9 cellular contexts compared by ENCODE assay signal in the genomic region with DNA sequence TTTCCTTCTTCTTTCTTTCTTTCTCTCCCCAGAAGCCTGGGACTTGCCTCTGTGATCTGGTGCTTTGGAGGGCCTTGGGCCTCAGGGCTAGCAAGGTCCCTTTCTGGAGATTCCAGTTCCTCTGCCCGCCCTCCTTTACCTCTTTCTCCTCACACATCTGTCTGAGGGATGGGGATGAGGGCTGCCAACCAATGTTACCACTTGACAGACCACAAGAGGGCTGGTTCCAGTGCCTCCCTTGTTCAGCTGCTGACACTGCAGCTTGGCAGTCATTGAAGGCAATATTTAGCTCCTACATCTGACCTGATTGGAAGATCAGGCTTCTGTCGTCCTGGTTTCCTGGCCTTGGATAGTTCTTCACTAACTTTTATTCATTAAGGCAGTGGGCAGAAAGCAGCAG. TPM values are rescaled to one million over a fixed set of nuclear protein-coding genes. Genes with fewer than 3 reads are reported as not detected.
A peak's percentile ranks its signal among the peaks of the same experiment; 100 is the strongest.
DNase-seq lines count a peak whose midpoint lies in the region; ATAC-seq, FAIRE-seq and TF ChIP-seq lines count a peak whose summit lies in the region.
"Had no signal": no experiment of that assay in that cellular context is flagged by ENCODE, and none has a peak within 500 bp of the region (broad histone marks: within the 10 kb centered on the region; RNA-seq: fewer than 3 reads in every experiment).

No MANE protein-coding gene starts in this region.

- peaks cover 8% of the 10 kb centered on the region for H3K79me2 ChIP-seq in HepG2 (ENCODE audit: insufficient read depth, low read length)
- peaks cover 10% of the 10 kb centered on the region for H3K79me2 ChIP-seq in mammary epithelial cell (ENCODE audit: insufficient read depth, low read length)

- H3K27ac ChIP-seq in HepG2 (ENCODE audit: extremely low read length, insufficient read depth, low read length) (no peak overlapping the region), right lobe of liver (no peak overlapping the region), mammary epithelial cell (ENCODE audit: insufficient read depth, low read depth, low read length) (no peak overlapping the region)
- H3K27ac ChIP-seq: skin epidermis had no signal

- H3K9me3 ChIP-seq in HepG2 (ENCODE audit: low read length), result no peaks in the 10 kb centered on the region
- no peaks in the 10 kb centered on the region for H3K9me3 ChIP-seq in right lobe of liver
- no peaks in the 10 kb centered on the region for H3K9me3 ChIP-seq in mammary epithelial cell (replicated peaks; ENCODE audit: insufficient read depth, low read length)

- H4K20me1 ChIP-seq in HepG2 (ENCODE audit: insufficient read depth, low read length) (peaks cover 6% of the 10 kb centered on the region), mammary epithelial cell (ENCODE audit: insufficient read depth, low read length) (no peaks in the 10 kb centered on the region)

- TF ChIP-seq RAD21 in HepG2 (CRISPR knock-in tag; IDR thresholded peaks at IDR 0.05), result no peak

- peak; percentile 56 for DNase-seq in HepG2 (ENCODE audit: low spot score)
- DNase-seq in right lobe of liver, result no peak
- peak; percentile 77 for DNase-seq in NCI-H510A (lab: John Stamatoyannopoulos, UW)
- no peak for DNase-seq in mammary epithelial cell
- peak in 32 of 56 donors; percentile 8 to 63 (median 34) for DNase-seq in nucleus accumbens (lab: John Stamatoyannopoulos, UW)

- H3K27me3 ChIP-seq in HepG2 (ENCODE audit: control insufficient read depth in 1 of 2, insufficient read depth in 2 of 2, low read length in 2 of 2) (no peaks in the 10 kb centered on the region; a peak in 2 of 5 replicates), right lobe of liver (no peaks in the 10 kb centered on the region), mammary epithelial cell (ENCODE audit: insufficient read depth, low read length) (no peaks in the 10 kb centered on the region)

- intact Hi-C loops in HepG2 (cut with micrococcal nuclease; ENCODE audit: unreplicated experiment), result loop anchor here (1.0 kb wide), 2 partner anchors 26 to 50 kb away; no protein-coding TSS in a partner anchor
- intact Hi-C loops in right lobe of liver (cut with DNase I), result no loop called here
- intact Hi-C loops in mammary epithelial cell (cut with micrococcal nuclease), result no loop called here

- in situ Hi-C loops in HepG2 (cut with HindIII; ENCODE audit: extremely low pct_ligation_motif_present, low pct_unique_long_range_greater_than_20kb) (no loop called here), mammary epithelial cell (cut with MboI; ENCODE audit: low sequenced_read_pairs in 2 of 2) (no loop called here)

- TF ChIP-seq POLR2A in HepG2 (IDR thresholded peaks at IDR 0.05; ENCODE audit: insufficient read depth in 1 of 2, low read depth in 2 of 2, low read length in 2 of 2), result no peak
- TF ChIP-seq POLR2A in right lobe of liver (IDR thresholded peaks at IDR 0.05), result no peak

- POLR2A ChIA-PET in HepG2 (lab: Yijun Ruan, JAX), result interaction anchor here (0.8 kb wide), 1 partner anchor 12 kb away, joined by 3 read pairs; no protein-coding TSS in a partner anchor

- BruUV-seq in HepG2 (replicated peaks; lab: Mats Ljungman, UMichigan) (no TSS peak), mammary epithelial cell (replicated peaks; lab: Mats Ljungman, UMichigan) (no TSS peak)

- CTCF ChIA-PET in HepG2 (lab: Yijun Ruan, JAX; ENCODE audit: low intra/inter-chr PET ratio, low total read pairs) (interaction anchor here (2.2 kb wide), 1 partner anchor 29 kb away, joined by 8 read pairs; no protein-coding TSS in a partner anchor), mammary epithelial cell (lab: Charles Lee; ENCODE audit: low non-redundant PET) (interaction anchor here (0.6 kb wide), 1 partner anchor 26 kb away, joined by 5 read pairs; no protein-coding TSS in a partner anchor)

- H3K36me3 ChIP-seq in HepG2 (replicated peaks in 1 of 2; ENCODE audit: control insufficient read depth in 1 of 2, insufficient read depth in 2 of 2, low read length in 2 of 2) (no peaks in the 10 kb centered on the region), right lobe of liver (no peaks in the 10 kb centered on the region), mammary epithelial cell (ENCODE audit: insufficient read depth, low read length) (no peaks in the 10 kb centered on the region)

- TF ChIP-seq EP300 in HepG2 (IDR thresholded peaks at IDR 0.05; ENCODE audit: low read depth in 2 of 2, low read length in 2 of 2) (no peak), HepG2 (CRISPR knock-in tag; IDR thresholded peaks at IDR 0.05; ENCODE audit: borderline replicate concordance) (no peak)

- no peak overlapping the region for H3K9ac ChIP-seq in HepG2 (ENCODE audit: insufficient read depth, low read depth, low read length)
- H3K9ac ChIP-seq in mammary epithelial cell (ENCODE audit: insufficient read depth, low read length), result no peak overlapping the region

- H3K4me1 ChIP-seq in HepG2 (ENCODE audit: insufficient read depth, low read length), result peaks cover 33% of the 10 kb centered on the region
- H3K4me1 ChIP-seq in right lobe of liver, result peaks cover 0 to 18% (median under 1%) of the 10 kb centered on the region in 4 donors
- peaks cover 9% of the 10 kb centered on the region for H3K4me1 ChIP-seq in mammary epithelial cell (ENCODE audit: insufficient read depth, low read length)

- no peak; the same call in none of the 2 replicates for TF ChIP-seq CTCF in HepG2 (CRISPR knock-in tag; IDR thresholded peaks at IDR 0.05)
- TF ChIP-seq CTCF in right lobe of liver (IDR thresholded peaks at IDR 0.05), result peak in 2 of 4 donors; percentile 11 to 14
- peak; percentile 17 to 29 for TF ChIP-seq CTCF in mammary epithelial cell (conservative IDR thresholded peaks at IDR 0.05 in 1 of 2, IDR thresholded peaks at IDR 0.05 in 1 of 2; ENCODE audit: extremely low read depth in 1 of 2, insufficient read depth in 1 of 2, low read depth in 1 of 2, low read length in 2 of 2)

- H2AFZ ChIP-seq in HepG2 (ENCODE audit: low read length) (no peak overlapping the region), mammary epithelial cell (ENCODE audit: low read depth, low read length) (no peak overlapping the region)

- dilution Hi-C loops in mammary epithelial cell (cut with HindIII; ENCODE audit: low sequenced_read_pairs), result no loop called here

- WGBS in HepG2 (ENCODE audit: low lambda C conversion rate), result 5% methylated on average over 2 of the region's 2 CpGs
- WGBS in right lobe of liver (ENCODE audit: insufficient coverage, low coverage, low lambda C conversion rate, missing lambda C conversion rate), result 30% methylated on average over 2 of the region's 2 CpGs
- WGBS in mammary epithelial cell (ENCODE audit: low coverage, missing lambda C conversion rate), result 38% methylated on average over 1 of the region's 2 CpGs

- no peak for FAIRE-seq in HepG2 (lab: Jason Lieb, UNC)

- ATAC-seq in HepG2, result peak; percentile 66
- no peak for ATAC-seq in right lobe of liver
- ATAC-seq in HG03520 (IDR thresholded peaks at IDR 0.05; ENCODE audit: unreplicated experiment), result no peak
- no peak for ATAC-seq in GM18867 (IDR thresholded peaks at IDR 0.05; ENCODE audit: unreplicated experiment)
- no peak for ATAC-seq in HG03139 (IDR thresholded peaks at IDR 0.05; ENCODE audit: unreplicated experiment)

- no peak overlapping the region for H3K4me2 ChIP-seq in HepG2 (ENCODE audit: low read depth, low read length)
- H3K4me2 ChIP-seq in mammary epithelial cell (ENCODE audit: insufficient read depth, low read depth, low read length), result no peak overlapping the region

- no peak overlapping the region for H3K4me3 ChIP-seq in HepG2 (replicated peaks in 1 of 3; ENCODE audit: insufficient read depth in 1 of 3, low read depth in 2 of 3, low read length in 3 of 3)
- H3K4me3 ChIP-seq in right lobe of liver, result no peak overlapping the region
- no peak overlapping the region for H3K4me3 ChIP-seq in mammary epithelial cell (replicated peaks in 1 of 3; ENCODE audit: insufficient read depth in 1 of 3, low read depth in 2 of 3, low read length in 3 of 3)
- H3K4me3 ChIP-seq: skin epidermis had no signal

RNA-seq across cellular contexts. Expression of a gene that starts 3.6 kb away (rescaled TPM):
- total RNA-seq in HepG2 (2016; rRNA removed; fragmentation: Illumina TruSeq; extraction: Trizol) (30.2 and 58.2 TPM in 2 replicates), right lobe of liver (10 to 100 TPM; 16.9 to 36.8 (median 24.3) TPM), mammary epithelial cell (10 to 100 TPM; 12.9 to 16.7 TPM)
- 12.2 and 13.8 TPM in 2 replicates for total RNA-seq in HepG2 (2016; cell fraction: cytosol; rRNA removed; fragmentation: Illumina TruSeq; extraction: Trizol; ENCODE audit: low read depth)
- 28.9 and 51.4 TPM in 2 replicates for total RNA-seq in HepG2 (2016; cell fraction: insoluble cytoplasmic fraction; rRNA removed; fragmentation: Illumina TruSeq; extraction: Trizol)
- total RNA-seq in HepG2 (2016; cell fraction: membrane; rRNA removed; fragmentation: Illumina TruSeq; extraction: Trizol), result 22.6 and 24.4 TPM in 2 replicates
- 28.7 and 34.7 TPM in 2 replicates for total RNA-seq in HepG2 (2016; cell fraction: nucleus; rRNA removed; fragmentation: Illumina TruSeq; extraction: Trizol)
- polyA plus RNA-seq in HepG2 (2011; rRNA removed) (15.8 and 16.2 TPM in 2 replicates), mammary epithelial cell (4.3 TPM)
- 8.1 and 11.9 TPM in 2 replicates for polyA plus RNA-seq in HepG2 (2011; cell fraction: cytosol; rRNA removed)
- 10.7 and 11.7 TPM in 2 replicates for polyA plus RNA-seq in HepG2 (2011; cell fraction: nucleus; rRNA removed)
- polyA plus RNA-seq in HepG2 (2012), result 9.9 and 13.6 TPM in 2 replicates
- polyA plus RNA-seq in HepG2 (2016; cell fraction: cytosol; fragmentation: Illumina TruSeq; extraction: Trizol; ENCODE audit: low read depth), result 1.9 and 2.2 TPM in 2 replicates
- polyA plus RNA-seq in HepG2 (2016; cell fraction: insoluble cytoplasmic fraction; fragmentation: Illumina TruSeq; extraction: Trizol; ENCODE audit: low read depth), result 36.1 and 37.0 TPM in 2 replicates
- polyA plus RNA-seq in HepG2 (2016; cell fraction: membrane; fragmentation: Illumina TruSeq; extraction: Trizol; ENCODE audit: low read depth), result 8.3 and 8.9 TPM in 2 replicates
- 34.4 and 37.4 TPM in 2 replicates for polyA plus RNA-seq in HepG2 (2016; cell fraction: nucleus; fragmentation: Illumina TruSeq; extraction: Trizol; ENCODE audit: insufficient read depth, low read depth)
- polyA minus RNA-seq in HepG2 (2011; rRNA and poly(A)+ RNA removed; ENCODE audit: low replicate concordance), result 46.7 and 47.2 TPM in 2 replicates
- polyA minus RNA-seq in HepG2 (2011; cell fraction: cytosol; rRNA and poly(A)+ RNA removed), result 38.3 and 51.1 TPM in 2 replicates
- polyA minus RNA-seq in HepG2 (2011; cell fraction: nucleus; rRNA and poly(A)+ RNA removed), result 32.1 and 40.2 TPM in 2 replicates
- 27.3 TPM for polyA minus RNA-seq in mammary epithelial cell

RNA-seq across cellular contexts. Expression of a gene that starts 49.0 kb away (rescaled TPM):
- total RNA-seq in HepG2 (2016; rRNA removed; fragmentation: Illumina TruSeq; extraction: Trizol) (515 and 623 TPM in 2 replicates), right lobe of liver (100 to 1,000 TPM in 5 of 6 experiments, 10 to 100 TPM in 1; 88.5 to 131 (median 102) TPM), mammary epithelial cell (100 to 1,000 TPM; 115 to 193 TPM)
- total RNA-seq in HepG2 (2016; cell fraction: cytosol; rRNA removed; fragmentation: Illumina TruSeq; extraction: Trizol; ENCODE audit: low read depth), result 133 and 145 TPM in 2 replicates
- total RNA-seq in HepG2 (2016; cell fraction: insoluble cytoplasmic fraction; rRNA removed; fragmentation: Illumina TruSeq; extraction: Trizol), result 510 and 641 TPM in 2 replicates
- total RNA-seq in HepG2 (2016; cell fraction: membrane; rRNA removed; fragmentation: Illumina TruSeq; extraction: Trizol), result 238 and 242 TPM in 2 replicates
- 214 and 243 TPM in 2 replicates for total RNA-seq in HepG2 (2016; cell fraction: nucleus; rRNA removed; fragmentation: Illumina TruSeq; extraction: Trizol)
- polyA plus RNA-seq in HepG2 (2011; rRNA removed) (688 and 721 TPM in 2 replicates), mammary epithelial cell (339 TPM)
- polyA plus RNA-seq in HepG2 (2011; cell fraction: cytosol; rRNA removed), result 568 and 609 TPM in 2 replicates
- polyA plus RNA-seq in HepG2 (2011; cell fraction: nucleus; rRNA removed), result 175 and 197 TPM in 2 replicates
- polyA plus RNA-seq in HepG2 (2012), result 461 and 478 TPM in 2 replicates
- 175 and 189 TPM in 2 replicates for polyA plus RNA-seq in HepG2 (2016; cell fraction: cytosol; fragmentation: Illumina TruSeq; extraction: Trizol; ENCODE audit: low read depth)
- 675 and 689 TPM in 2 replicates for polyA plus RNA-seq in HepG2 (2016; cell fraction: insoluble cytoplasmic fraction; fragmentation: Illumina TruSeq; extraction: Trizol; ENCODE audit: low read depth)
- 218 and 222 TPM in 2 replicates for polyA plus RNA-seq in HepG2 (2016; cell fraction: membrane; fragmentation: Illumina TruSeq; extraction: Trizol; ENCODE audit: low read depth)
- polyA plus RNA-seq in HepG2 (2016; cell fraction: nucleus; fragmentation: Illumina TruSeq; extraction: Trizol; ENCODE audit: insufficient read depth, low read depth), result 412 and 415 TPM in 2 replicates
- polyA minus RNA-seq in HepG2 (2011; rRNA and poly(A)+ RNA removed; ENCODE audit: low replicate concordance), result 950 and 1,090 TPM in 2 replicates
- polyA minus RNA-seq in HepG2 (2011; cell fraction: cytosol; rRNA and poly(A)+ RNA removed), result 133 and 158 TPM in 2 replicates
- polyA minus RNA-seq in HepG2 (2011; cell fraction: nucleus; rRNA and poly(A)+ RNA removed), result 74.5 and 93.1 TPM in 2 replicates
- polyA minus RNA-seq in mammary epithelial cell, result 289 TPM

Comparison
In these comparisons a context has a peak if more than half of its experiments do, and no peak if none do; other contexts are left out.
1. DNase-seq: peak in HepG2 (single experiment), NCI-H510A (single experiment) and nucleus accumbens (32 of 56); none in right lobe of liver (0 of 3) and mammary epithelial cell (single experiment).